8 cellular contexts compared by ENCODE assay signal in genomic region chr3:114056130-114057010, GRCh38. TPM values are rescaled to one million over a fixed set of nuclear protein-coding genes. Genes with fewer than 3 reads are reported as not detected.
A peak's percentile ranks its signal among the peaks of the same experiment; 100 is the strongest.
DNase-seq lines count a peak whose midpoint lies in the region; ATAC-seq and TF ChIP-seq lines count a peak whose summit lies in the region.

A gene with protein sequence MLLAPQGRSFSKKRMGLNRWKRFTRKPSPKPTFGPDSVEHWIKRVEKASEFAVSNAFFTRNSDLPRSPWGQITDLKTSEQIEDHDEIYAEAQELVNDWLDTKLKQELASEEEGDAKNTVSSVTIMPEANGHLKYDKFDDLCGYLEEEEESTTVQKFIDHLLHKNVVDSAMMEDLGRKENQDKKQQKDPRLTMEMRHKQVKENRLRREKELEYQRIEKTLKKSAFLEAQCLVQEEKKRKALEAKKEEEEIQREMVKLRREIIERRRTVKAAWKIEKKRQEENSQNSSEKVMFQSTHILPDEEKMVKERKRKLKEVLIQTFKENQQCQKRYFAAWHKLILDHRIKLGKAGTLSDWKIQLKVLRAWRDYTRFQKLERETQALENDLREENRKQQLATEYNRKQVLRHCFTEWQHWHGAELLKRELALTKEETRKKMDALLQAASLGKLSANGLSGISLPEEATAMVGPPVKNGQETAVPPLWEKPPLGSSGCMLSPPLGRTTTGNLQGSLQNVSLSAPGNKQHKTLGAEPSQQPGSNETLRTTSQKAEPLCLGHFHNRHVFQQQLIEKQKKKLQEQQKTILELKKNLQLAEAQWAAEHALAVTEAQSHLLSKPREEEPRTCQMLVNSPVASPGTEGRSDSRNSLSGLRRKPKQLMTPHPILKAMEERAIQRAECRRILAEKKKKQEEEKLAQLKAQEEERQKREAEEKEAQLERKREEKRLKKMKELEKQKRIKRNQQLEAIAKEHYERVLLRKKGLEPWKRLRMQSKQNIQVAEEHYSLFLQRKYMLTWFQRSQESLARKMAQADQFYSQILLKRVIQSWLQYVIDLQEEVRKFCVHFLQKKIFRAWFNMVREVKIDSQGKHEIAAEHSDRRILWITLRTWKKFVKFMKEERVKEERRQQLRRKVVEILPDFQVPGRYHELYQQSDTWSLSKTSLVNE (minus strand): TSS chr3:114056526. CDS start chr3:114056466, 60 bp downstream.
Gene QTRT2 (plus strand): TSS chr3:114056737. CDS start chr3:114065258, 8,521 bp downstream.

- no peak for TF ChIP-seq CTCF in PC-9 (conservative IDR thresholded peaks at IDR 0.05)

- CTCF ChIA-PET in PC-9 (lab: Charles Lee) = interaction anchor here (0.8 kb wide), 1 partner anchor 212 kb away, joined by 5 read pairs; no protein-coding TSS in a partner anchor

- H3K9me3 Mint-ChIP-seq in activated T-cell treated with anti-CD3 and anti-CD28 coated beads, Interleukin-2, amount 50 U/mL, for 4 hours = no peaks in the 10 kb centered on the region

- H2AFZ ChIP-seq in PC-9 = peak within 1 kb of the TSS; percentile 97

- peak within 1 kb of the TSS; percentile 90 for H3K4me2 ChIP-seq in PC-9

- H3K36me3 ChIP-seq in PC-9 (ENCODE audit: low read depth) (no peaks in the 10 kb centered on the region), mucosa of stomach (ENCODE audit: control insufficient read depth, insufficient read depth, low read length) (no peaks in the 10 kb centered on the region)

- intact Hi-C loops in PC-9 (cut with micrococcal nuclease; ENCODE audit: unreplicated experiment) = loop anchor here (2.0 to 10.0 kb wide), 4 partner anchors 108 to 1738 kb away; partner anchors contain the start of genes ATP6V1A, NAA50 and ZDHHC23

- H3K27me3 ChIP-seq in PC-9 (ENCODE audit: insufficient read depth, low read depth) (no peaks in the 10 kb centered on the region), mucosa of stomach (ENCODE audit: control insufficient read depth, insufficient read depth, low read length) (no peaks in the 10 kb centered on the region)

- peaks cover 22% of the 10 kb centered on the region for H3K36me3 Mint-ChIP-seq in activated T-cell treated with anti-CD3 and anti-CD28 coated beads, Interleukin-2, amount 50 U/mL, for 4 hours (ENCODE audit: insufficient read depth)

- BruUV-seq in PC-9 (replicated peaks; lab: Mats Ljungman, UMichigan) = TSS peak; percentile 66

- H3K4me3 ChIP-seq in PC-9 (peak within 1 kb of the TSS; percentile 85), mucosa of stomach (ENCODE audit: low read length) (peak within 1 kb of the TSS; percentile 71)

- H3K9me2 ChIP-seq in PC-9 (ENCODE audit: insufficient read depth) = no peaks in the 10 kb centered on the region

- H3K27ac ChIP-seq in PC-9 = peak within 1 kb of the TSS; percentile 66

- H3K4me1 ChIP-seq in PC-9 (replicated peaks; ENCODE audit: insufficient read depth) (peaks cover 25% of the 10 kb centered on the region), mucosa of stomach (ENCODE audit: control insufficient read depth, insufficient read depth, low read length) (peaks cover 5% of the 10 kb centered on the region)

- H3F3A ChIP-seq in PC-9 (ENCODE audit: insufficient read depth, low read depth) = peaks cover 4% of the 10 kb centered on the region; the same call in 1 of the 2 replicates

- in situ Hi-C loops in KBM-7 (cut with MboI; ENCODE audit: low pct_unique_long_range_greater_than_20kb, low sequenced_read_pairs) = no loop called here

- POLR2A ChIA-PET in PC-9 (lab: Charles Lee; ENCODE audit: unreplicated experiment) = interaction anchor here (0.6 to 1.2 kb wide), 4 partner anchors 263 to 1665 kb away, joined by 3 to 6 read pairs (median 4); no protein-coding TSS in a partner anchor

- DNase-seq in DMS53 treated with DMSO at 0.1 percent for 48 hours (lab: John Stamatoyannopoulos, UW; ENCODE audit: unreplicated experiment) (peak; percentile 90), KBM-7 (peak; percentile 99), PC-9 (peak; percentile 98)
- peak; percentile 98 for DNase-seq in activated T-cell treated with anti-CD3 and anti-CD28 coated beads, Interleukin-2, amount 50 U/mL, for 4 hours
- DNase-seq in stimulated activated CD8-positive, alpha-beta memory T cell treated with anti-CD3 and anti-CD28 coated beads, Interleukin-4, amount 100 ng/mL, for 48 hours = peak; percentile 99

- H3K4me1 Mint-ChIP-seq in activated T-cell treated with anti-CD3 and anti-CD28 coated beads, Interleukin-2, amount 50 U/mL, for 4 hours (ENCODE audit: low read depth) = peaks cover 40% of the 10 kb centered on the region

- H3K9me3 ChIP-seq in PC-9 (ENCODE audit: insufficient read depth, low read depth) (no peaks in the 10 kb centered on the region), mucosa of stomach (ENCODE audit: control insufficient read depth, low read length) (no peaks in the 10 kb centered on the region)

- H3K4me3 Mint-ChIP-seq in activated T-cell treated with anti-CD3 and anti-CD28 coated beads, Interleukin-2, amount 50 U/mL, for 4 hours = peak within 1 kb of the TSS; percentile 89

- peaks cover 56% of the 10 kb centered on the region for H3K79me2 ChIP-seq in PC-9 (ENCODE audit: low read depth)

- H3K27me3 Mint-ChIP-seq in activated T-cell treated with anti-CD3 and anti-CD28 coated beads, Interleukin-2, amount 50 U/mL, for 4 hours (ENCODE audit: low read depth) = no peaks in the 10 kb centered on the region

- H3K9ac ChIP-seq in mucosa of stomach (ENCODE audit: low read length) = peak within 1 kb of the TSS; percentile 59

- ATAC-seq in GM21723 (IDR thresholded peaks at IDR 0.05; ENCODE audit: unreplicated experiment) (peak; percentile 98), esophagus mucosa (peak; percentile 100)
- ATAC-seq in activated T-cell treated with anti-CD3 and anti-CD28 coated beads, Interleukin-2, amount 50 U/mL, for 4 hours = peak; percentile 99

- peaks cover 4% of the 10 kb centered on the region; the same call in 1 of the 2 replicates for H4K20me1 ChIP-seq in PC-9 (ENCODE audit: insufficient read depth)

RNA-seq across cellular contexts. Expression of the first gene that starts in this region (rescaled TPM):
- total RNA-seq in PC-9 (2021) (11.0 and 13.2 TPM in 2 replicates), esophagus mucosa (1.6 TPM)
- 1 to 10 TPM in 1 of 3 donors, under 1 TPM in 2; 0.46 to 1.5 (median 0.53) TPM for total RNA-seq in activated T-cell treated with anti-CD3 and anti-CD28 coated beads, Interleukin-2, amount 50 U/mL, for 4 hours

RNA-seq across cellular contexts. Expression of gene QTRT2, which starts in this region (rescaled TPM):
- total RNA-seq in PC-9 (2021) = 30.4 and 33.4 TPM in 2 replicates
- 10 to 100 TPM; 49.8 to 56.4 (median 54.0) TPM for total RNA-seq in activated T-cell treated with anti-CD3 and anti-CD28 coated beads, Interleukin-2, amount 50 U/mL, for 4 hours
- total RNA-seq in esophagus mucosa = 19.8 TPM

Comparison
In these comparisons a context has a peak if more than half of its experiments do, and no peak if none do; other contexts are left out.
1. Peak in every context shown above with its lines: DNase-seq, ATAC-seq, H3K4me3 ChIP-seq and H3K27ac ChIP-seq.